8 cellular contexts compared by ENCODE assay signal in the genomic region with DNA sequence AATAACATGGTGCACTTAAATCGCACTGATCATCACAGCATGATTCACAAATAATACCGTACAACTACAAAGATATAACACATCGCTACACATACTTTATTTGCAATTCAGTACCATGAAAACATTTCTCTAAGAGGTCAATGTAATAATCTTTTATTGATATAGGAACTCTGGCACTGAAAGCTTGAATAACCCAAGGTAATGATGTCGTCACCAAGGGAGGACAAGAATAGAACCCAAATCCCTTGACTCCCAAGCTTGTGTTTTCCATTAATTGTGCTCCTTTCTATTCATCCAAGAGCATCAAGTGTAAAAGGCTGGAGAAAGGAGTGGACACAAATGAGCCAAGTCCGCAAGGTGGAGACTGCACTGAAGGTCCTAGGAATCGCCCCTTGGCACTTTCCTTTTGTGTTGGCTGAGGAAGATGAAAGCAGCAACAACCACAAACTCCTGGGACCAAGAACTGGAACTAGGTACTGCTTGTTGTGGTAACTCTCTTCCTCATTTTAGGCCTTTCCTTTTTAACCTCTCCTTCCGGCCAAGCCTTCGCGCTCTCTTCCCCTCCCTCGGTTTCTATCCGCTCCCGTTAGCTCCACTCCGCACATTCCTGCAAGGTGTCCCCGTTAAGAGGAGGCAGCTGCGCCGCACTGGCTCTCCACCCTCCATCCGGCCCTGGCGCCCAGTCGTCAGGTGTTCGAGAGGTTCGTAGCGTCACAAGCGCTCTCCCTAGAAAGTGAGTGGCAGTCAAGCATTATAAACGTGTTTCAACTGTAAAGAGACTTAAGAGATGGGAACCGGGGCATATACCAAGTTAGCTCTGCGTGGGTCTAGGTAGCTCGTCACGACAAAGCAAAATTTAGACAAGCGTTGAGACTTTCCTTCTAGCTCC. TPM values are rescaled to one million over a fixed set of nuclear protein-coding genes. Genes with fewer than 3 reads are reported as not detected.
DNase-seq lines count a peak whose midpoint lies in the region; ATAC-seq and TF ChIP-seq lines count a peak whose summit lies in the region.

No MANE protein-coding gene starts in this region.

- no peaks in the 10 kb centered on the region for H3K27me3 Mint-ChIP-seq in activated B cell treated with CpG ODN at 0.5 μM for 24 hours
- H3K27me3 Mint-ChIP-seq in neural crest cell (ENCODE audit: low read depth), result peaks cover 29% of the 10 kb centered on the region

- peak; percentile 42 for ATAC-seq in HG02642 (IDR thresholded peaks at IDR 0.05; ENCODE audit: poor library complexity, unreplicated experiment)
- peak; percentile 26 for ATAC-seq in activated B cell treated with CpG ODN at 0.5 μM for 24 hours (ENCODE audit: low read depth)

- TF ChIP-seq CTCF in activated B cell treated with CpG ODN at 0.5 μM for 24 hours (IDR thresholded peaks at IDR 0.05) (no peak), fibroblast of pulmonary artery (IDR thresholded peaks at IDR 0.05; ENCODE audit: low read length, missing control alignments) (no peak), neural crest cell (conservative IDR thresholded peaks at IDR 0.05) (no peak)

- H3K4me1 Mint-ChIP-seq in activated B cell treated with CpG ODN at 0.5 μM for 24 hours (peaks cover 49% of the 10 kb centered on the region), neural crest cell (peaks cover 28% of the 10 kb centered on the region)

- POLR2A ChIA-PET in activated B cell treated with CpG ODN at 0.5 μM for 24 hours (lab: Charles Lee), result interaction anchor here (0.6 to 3.0 kb wide), 23 partner anchors 10 to 1681 kb away, joined by 3 to 45 read pairs (median 4); a partner anchor contains a TSS

- peak overlapping the region; percentile 96 for H3K4me3 Mint-ChIP-seq in activated B cell treated with CpG ODN at 0.5 μM for 24 hours
- peak overlapping the region; percentile 98 for H3K4me3 Mint-ChIP-seq in neural crest cell

- peak; percentile 78 for DNase-seq in stimulated activated naive CD4-positive, alpha-beta T cell treated with Interleukin-2 at 50 U/mL for 16 hours (lab: John Stamatoyannopoulos, UW)
- DNase-seq in stimulated activated naive CD4-positive, alpha-beta T cell (lab: John Stamatoyannopoulos, UW), result no peak
- DNase-seq in NCI-H146 (lab: John Stamatoyannopoulos, UW), result peak; percentile 85
- peak; percentile 64 for DNase-seq in activated B cell treated with CpG ODN at 0.5 μM for 24 hours
- DNase-seq in fibroblast of pulmonary artery (ENCODE audit: low read depth), result no peak
- DNase-seq in neural crest cell (ENCODE audit: low read depth, low spot score), result no peak
- no peak for DNase-seq in middle frontal gyrus (ENCODE audit: extremely low spot score, low spot score)

- intact Hi-C loops in activated B cell treated with CpG ODN at 0.5 μM for 24 hours (cut with micrococcal nuclease), result loop anchor here (1.0 to 5.0 kb wide), 13 partner anchors 82 to 1082 kb away; a partner anchor contains a TSS

- H3K9me3 Mint-ChIP-seq in activated B cell treated with CpG ODN at 0.5 μM for 24 hours, result no peaks in the 10 kb centered on the region
- H3K9me3 Mint-ChIP-seq in neural crest cell, result no peaks in the 10 kb centered on the region

- H3K27ac Mint-ChIP-seq in activated B cell treated with CpG ODN at 0.5 μM for 24 hours (peak overlapping the region; percentile 99), neural crest cell (ENCODE audit: unreplicated experiment) (peak overlapping the region; percentile 96)

- CTCF ChIA-PET in activated B cell treated with CpG ODN at 0.5 μM for 24 hours (lab: Charles Lee), result interaction anchor here (0.6 to 1.7 kb wide), 8 partner anchors 16 to 575 kb away, joined by 3 to 7 read pairs (median 3); no protein-coding TSS in a partner anchor

- H3K4me3 ChIP-seq in fibroblast of pulmonary artery (replicated peaks; ENCODE audit: low read depth, low read length), result peak overlapping the region; percentile 81

- H3K36me3 Mint-ChIP-seq in activated B cell treated with CpG ODN at 0.5 μM for 24 hours (ENCODE audit: low read depth) (peaks cover 22% of the 10 kb centered on the region), neural crest cell (ENCODE audit: low read depth) (no peaks in the 10 kb centered on the region)

RNA-seq across cellular contexts. Expression of a gene that starts 1.0 kb away (rescaled TPM):
- total RNA-seq in activated B cell treated with CpG ODN at 0.5 μM for 24 hours (35.3 and 47.2 TPM in 2 replicates), neural crest cell (30.8 and 35.2 TPM in 2 replicates)

Comparison
In these comparisons a context has a peak if more than half of its experiments do, and no peak if none do; other contexts are left out.
1. DNase-seq: peak in stimulated activated naive CD4-positive, alpha-beta T cell treated with Interleukin-2 at 50 U/mL for 16 hours (single experiment), NCI-H146 (single experiment) and activated B cell treated with CpG ODN at 0.5 μM for 24 hours (single experiment); none in stimulated activated naive CD4-positive, alpha-beta T cell (0 of 6), fibroblast of pulmonary artery (single experiment), neural crest cell (single experiment) and middle frontal gyrus (single experiment).